24 cellular contexts compared by ENCODE assay signal in the genomic region with DNA sequence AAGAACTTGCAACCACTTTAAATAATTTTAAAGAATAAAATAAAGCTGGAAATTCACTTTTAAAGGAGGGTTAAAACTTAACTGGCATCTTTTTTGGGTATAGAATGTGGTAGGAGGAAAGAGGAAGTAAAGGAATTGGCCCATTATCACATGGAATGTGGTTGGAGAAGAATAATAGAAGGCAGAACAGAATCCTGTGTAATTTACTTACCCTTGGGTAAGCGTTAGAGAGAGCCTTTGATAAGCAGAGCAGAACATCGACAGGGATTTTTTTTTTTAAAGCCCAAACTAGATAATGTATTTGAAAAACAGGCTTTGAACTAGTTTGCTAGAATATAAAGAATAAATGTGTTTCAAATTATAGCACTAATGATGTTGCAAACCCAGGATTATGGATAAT.
DNase-seq lines count a peak whose midpoint lies in the region; ATAC-seq and TF ChIP-seq lines count a peak whose summit lies in the region.
"Had no signal": no experiment of that assay in that cellular context is flagged by ENCODE, and none has a peak within 500 bp of the region (broad histone marks: within the 10 kb centered on the region; RNA-seq: fewer than 3 reads in every experiment).

No MANE protein-coding gene starts in this region.

- CTCF ChIA-PET in SK-N-SH (lab: Yijun Ruan, JAX): interaction anchor here (1.1 to 2.3 kb wide), 5 partner anchors 14 to 495 kb away, joined by 4 to 7 read pairs (median 5); no protein-coding TSS in a partner anchor

- TF ChIP-seq RAD21 in SK-N-SH (IDR thresholded peaks at IDR 0.05; ENCODE audit: low read length): no peak

- no peak overlapping the region for H3K4me3 Mint-ChIP-seq in mesothelial cell of epicardium
- H3K4me3 Mint-ChIP-seq: activated T-cell treated with anti-CD3 and anti-CD28 coated beads, Interleukin-2, amount 50 U/mL, for 4 hours; B cell; T-helper 17 cell had no signal

- POLR2A ChIA-PET in SK-N-SH (lab: Yijun Ruan, JAX): no interaction called here

- H3K9me3 Mint-ChIP-seq in mesothelial cell of epicardium: no peaks in the 10 kb centered on the region
- H3K9me3 Mint-ChIP-seq: activated T-cell treated with anti-CD3 and anti-CD28 coated beads, Interleukin-2, amount 50 U/mL, for 4 hours had no signal

- ATAC-seq in SK-N-SH treated with all-trans-retinoic acid at 6 μM for 48 hours: peak; percentile 32
- ATAC-seq: activated T-cell treated with anti-CD3 and anti-CD28 coated beads, Interleukin-2, amount 50 U/mL, for 4 hours; K562; Panc1; T-helper 17 cell had no signal

- no peaks in the 10 kb centered on the region for H3K36me3 Mint-ChIP-seq in mesothelial cell of epicardium
- H3K36me3 Mint-ChIP-seq: brain had no signal

- no peaks in the 10 kb centered on the region for H3K79me2 ChIP-seq in SK-N-SH (ENCODE audit: insufficient read depth)
- H3K79me2 ChIP-seq in osteoblast (ENCODE audit: insufficient read depth, low read length): no peaks in the 10 kb centered on the region

- no peak for TF ChIP-seq EP300 in SK-N-SH (IDR thresholded peaks at IDR 0.05; ENCODE audit: borderline replicate concordance in 1 of 2, low read depth in 1 of 2, low read length in 1 of 2)

- no peak overlapping the region for H3K4me3 ChIP-seq in SK-N-SH (ENCODE audit: low read depth in 2 of 2, low read length in 1 of 2)
- H3K4me3 ChIP-seq in skeletal muscle tissue (ENCODE audit: low read length in 3 of 3): peak overlapping the region in 1 of 3 donors; percentile 30
- H3K4me3 ChIP-seq in osteoblast (ENCODE audit: insufficient read depth, low read length): no peak overlapping the region
- H3K4me3 ChIP-seq: colonic mucosa, K562, lung, SJSA1, thyroid gland had no signal

- H3K4me1 ChIP-seq in SK-N-SH (ENCODE audit: control insufficient read depth in 1 of 2, insufficient read depth in 2 of 2, low read depth in 1 of 2, low read length in 1 of 2) (peaks cover 12 to 18% of the 10 kb centered on the region in 2 experiments; a peak in 3 of 4 replicates), skeletal muscle tissue (ENCODE audit: control insufficient read depth in 3 of 3, insufficient read depth in 3 of 3, low read length in 3 of 3) (peaks cover 17 to 22% (median 18%) of the 10 kb centered on the region in 3 donors), osteoblast (ENCODE audit: insufficient read depth, low read length) (no peaks in the 10 kb centered on the region)
- H3K4me1 ChIP-seq: colonic mucosa, SJSA1 had no signal

- H3K27ac ChIP-seq in SK-N-SH (ENCODE audit: low read depth in 2 of 2, low read length in 1 of 2): no peak overlapping the region; a peak in 1 of 4 replicates
- peak overlapping the region; percentile 85 for H3K27ac ChIP-seq in skeletal muscle tissue (ENCODE audit: low read depth, low read length)
- no peak overlapping the region for H3K27ac ChIP-seq in osteoblast (ENCODE audit: low read depth, low read length)
- H3K27ac ChIP-seq: colonic mucosa, SJSA1 had no signal

- H3K27me3 ChIP-seq in SK-N-SH (ENCODE audit: insufficient read depth) (no peaks in the 10 kb centered on the region), skeletal muscle tissue (ENCODE audit: control insufficient read depth in 3 of 3, insufficient read depth in 3 of 3, low read length in 3 of 3) (no peaks in the 10 kb centered on the region), osteoblast (ENCODE audit: insufficient read depth, low read length) (no peaks in the 10 kb centered on the region)
- H3K27me3 ChIP-seq: colonic mucosa, SJSA1, thyroid gland had no signal

- WGBS in SK-N-SH (ENCODE audit: low lambda C conversion rate): 30% methylated on average over 2 of the region's 2 CpGs

- TF ChIP-seq CTCF in SK-N-SH (IDR thresholded peaks at IDR 0.05) (no peak), mesothelial cell of epicardium (IDR thresholded peaks at IDR 0.05; ENCODE audit: unreplicated experiment) (no peak), osteoblast (IDR thresholded peaks at IDR 0.05; ENCODE audit: extremely low read depth, low read depth, low read length) (no peak)

- no peak overlapping the region for H3K9ac ChIP-seq in SK-N-SH
- H3K9ac ChIP-seq in skeletal muscle tissue (ENCODE audit: low read depth in 1 of 3, low read length in 3 of 3): peak overlapping the region in 2 of 3 donors; percentile 52 to 66

- H3K36me3 ChIP-seq in SK-N-SH (replicated peaks in 1 of 2; ENCODE audit: control insufficient read depth in 1 of 2, insufficient read depth in 2 of 2, low read length in 1 of 2): no peaks in the 10 kb centered on the region
- H3K36me3 ChIP-seq in skeletal muscle tissue (ENCODE audit: control insufficient read depth in 3 of 3, insufficient read depth in 3 of 3, low read length in 3 of 3): no peaks in the 10 kb centered on the region
- H3K36me3 ChIP-seq in osteoblast (ENCODE audit: insufficient read depth, low read length): no peaks in the 10 kb centered on the region
- H3K36me3 ChIP-seq: colonic mucosa, SJSA1, thyroid gland had no signal

- peaks cover 59% of the 10 kb centered on the region for H3K4me1 Mint-ChIP-seq in mesothelial cell of epicardium
- H3K4me1 Mint-ChIP-seq: B cell, T-helper 17 cell had no signal

- no peak overlapping the region for H3K4me2 ChIP-seq in SK-N-SH
- no peak overlapping the region for H3K4me2 ChIP-seq in osteoblast (ENCODE audit: insufficient read depth, low read length)

- H3F3A ChIP-seq in SK-N-SH (replicated peaks; ENCODE audit: insufficient read depth): no peaks in the 10 kb centered on the region

- H3K9me2 ChIP-seq in SK-N-SH: no peaks in the 10 kb centered on the region

- no peak for DNase-seq in SK-N-SH
- peak; percentile 35 for DNase-seq in MV-4-11 (lab: John Stamatoyannopoulos, UW)
- no peak for DNase-seq in mesothelial cell of epicardium (ENCODE audit: low spot score in 2 of 2, unreplicated experiment in 2 of 2)
- no peak for DNase-seq in 8988T
- DNase-seq in NCI-H526 treated with DMSO at 0.1 percent for 48 hours (lab: John Stamatoyannopoulos, UW): no peak
- no peak for DNase-seq in osteoblast (ENCODE audit: insufficient read length, low spot score, missing footprints)
- DNase-seq: activated CD4-positive, alpha-beta T cell treated with anti-CD3 and anti-CD28 coated beads for 4 hours; activated T-cell treated with anti-CD3 and anti-CD28 coated beads, Interleukin-2, amount 50 U/mL, for 4 hours; colonic mucosa; effector memory CD4-positive, alpha-beta T cell; foreskin melanocyte; GOT3; NCI-H510A treated with DMSO at 0.1 percent for 48 hours; stimulated activated naive CD4-positive, alpha-beta T cell treated with Interleukin-2 at 50 U/mL for 16 hours; T-helper 17 cell; thyroid gland had no signal

- no peak overlapping the region for H2AFZ ChIP-seq in SK-N-SH (ENCODE audit: low read depth)
- H2AFZ ChIP-seq in osteoblast (ENCODE audit: low read length): no peak overlapping the region

- H3K27me3 Mint-ChIP-seq in mesothelial cell of epicardium (ENCODE audit: low read depth): no peaks in the 10 kb centered on the region

- H4K20me1 ChIP-seq in SK-N-SH (ENCODE audit: insufficient read depth): no peaks in the 10 kb centered on the region
- H4K20me1 ChIP-seq in osteoblast (ENCODE audit: insufficient read depth, low read length): no peaks in the 10 kb centered on the region

- H3K9me3 ChIP-seq in SK-N-SH: no peaks in the 10 kb centered on the region
- no peaks in the 10 kb centered on the region for H3K9me3 ChIP-seq in skeletal muscle tissue (ENCODE audit: control insufficient read depth in 3 of 3, low read length in 3 of 3)
- no peaks in the 10 kb centered on the region for H3K9me3 ChIP-seq in osteoblast (ENCODE audit: low read depth, low read length)
- H3K9me3 ChIP-seq: colonic mucosa, SJSA1, thyroid gland had no signal

- H3K27ac Mint-ChIP-seq in mesothelial cell of epicardium: peak overlapping the region; percentile 95
- H3K27ac Mint-ChIP-seq: B cell, T-helper 17 cell had no signal

TF ChIP-seq in SK-N-SH treated with all-trans-retinoic acid at 6 μM for 48 hours, 23 proteins besides CTCF, POLR2A, EP300 and RAD21:
- no peak for TF ChIP-seq CREB5 (CRISPR knock-in tag; IDR thresholded peaks at IDR 0.05; ENCODE audit: low read depth)
- TF ChIP-seq TCF4 (CRISPR knock-in tag; IDR thresholded peaks at IDR 0.05; ENCODE audit: borderline replicate concordance): 0 out of 2 replicates have a peak, but pooled peaks have one; percentile 11

TF ChIP-seq in SK-N-SH, 30 proteins besides CTCF, POLR2A, EP300 and RAD21 (continues in another document):
- TF ChIP-seq NFIC (IDR thresholded peaks at IDR 0.05; ENCODE audit: borderline replicate concordance) (no peak), MEF2A (IDR thresholded peaks at IDR 0.05; ENCODE audit: borderline replicate concordance, low read depth) (no peak), TAF1 (IDR thresholded peaks at IDR 0.05; ENCODE audit: borderline replicate concordance, low read depth, low read length) (no peak), REST (IDR thresholded peaks at IDR 0.05; ENCODE audit: low read depth, low read length) (no peak)
